In the genomic region with DNA sequence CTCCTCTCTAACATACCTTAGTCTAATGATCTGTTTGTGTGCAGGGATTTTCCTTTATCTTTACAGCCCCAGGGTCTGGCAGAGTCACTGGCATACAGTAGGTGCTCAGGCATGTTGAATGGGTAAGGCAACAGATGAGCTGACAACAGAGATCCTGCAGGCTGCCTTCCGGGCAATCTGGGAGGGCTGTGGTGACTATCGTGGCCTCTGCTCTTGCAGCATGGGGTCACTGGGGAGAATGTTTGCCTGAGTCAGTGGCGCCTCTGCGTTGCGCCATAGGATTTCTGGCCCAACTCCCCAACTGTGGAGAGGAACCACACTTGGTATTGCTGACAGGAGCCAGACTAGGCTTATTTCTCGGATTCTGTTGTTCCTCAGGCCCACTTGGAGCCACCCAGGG, we compare ENCODE assay signal across 8 cellular contexts.
A peak's percentile ranks its signal among the peaks of the same experiment; 100 is the strongest.
DNase-seq lines count a peak whose midpoint lies in the region; ATAC-seq and TF ChIP-seq lines count a peak whose summit lies in the region.

No MANE protein-coding gene starts in this region.

- no peak overlapping the region for H3K4me3 Mint-ChIP-seq in nephron

- no peaks in the 10 kb centered on the region for H3K36me3 ChIP-seq in esophagus squamous epithelium

- intact Hi-C loops in esophagus squamous epithelium (cut with DNase I), result loop anchor here (10.0 kb wide), 1 partner anchor 265 kb away; no protein-coding TSS in a partner anchor

- H3K9me3 ChIP-seq in esophagus squamous epithelium, result no peaks in the 10 kb centered on the region

- H3K36me3 Mint-ChIP-seq in nephron (ENCODE audit: low read depth), result no peaks in the 10 kb centered on the region

- 31 to 54% methylated on average over 2 to 5 of the region's 6 CpGs for WGBS in esophagus squamous epithelium, 2 donors

- TF ChIP-seq CTCF in AG10803 (conservative IDR thresholded peaks at IDR 0.05; ENCODE audit: low read length), result no peak
- no peak for TF ChIP-seq CTCF in esophagus squamous epithelium (IDR thresholded peaks at IDR 0.05)
- no peak for TF ChIP-seq CTCF in nephron (IDR thresholded peaks at IDR 0.05; ENCODE audit: unreplicated experiment in 3 of 3)

- H3K9me3 Mint-ChIP-seq in nephron, result no peaks in the 10 kb centered on the region

- TF ChIP-seq POLR2A in esophagus squamous epithelium (IDR thresholded peaks at IDR 0.05), result no peak

- no peak for ATAC-seq in GM19035 (IDR thresholded peaks at IDR 0.05; ENCODE audit: unreplicated experiment)

- peaks cover 11 to 61% (median 42%) of the 10 kb centered on the region in 3 donors for H3K4me1 ChIP-seq in esophagus squamous epithelium

- no peaks in the 10 kb centered on the region for H3K27me3 ChIP-seq in esophagus squamous epithelium

- peak overlapping the region in 2 of 3 experiments; percentile 51 to 68 for H3K27ac Mint-ChIP-seq in nephron

- no peak overlapping the region for H3K4me3 ChIP-seq in AG10803 (ENCODE audit: low read length)
- no peak overlapping the region for H3K4me3 ChIP-seq in esophagus squamous epithelium

- H3K4me1 Mint-ChIP-seq in nephron, result peaks cover 59% of the 10 kb centered on the region

- peaks cover 30% of the 10 kb centered on the region for H3K27me3 Mint-ChIP-seq in nephron (ENCODE audit: low read depth)

- peak overlapping the region; percentile 51 to 88 (median 68) for H3K27ac ChIP-seq in esophagus squamous epithelium

- peak; percentile 90 for DNase-seq in AG10803 (ENCODE audit: low read depth)
- peak; percentile 81 for DNase-seq in NOMO-1 treated with DMSO at 0.1 percent for 48 hours (lab: John Stamatoyannopoulos, UW; ENCODE audit: unreplicated experiment)
- DNase-seq in esophagus squamous epithelium (lab: John Stamatoyannopoulos, UW), result no peak
- no peak for DNase-seq in OCI-M2 (lab: John Stamatoyannopoulos, UW; ENCODE audit: unreplicated experiment)
- no peak for DNase-seq in hypothalamus (lab: John Stamatoyannopoulos, UW)
- no peak for DNase-seq in iPS-NIHi11 (ENCODE audit: low spot score)

Comparison
In these comparisons a context has a peak if more than half of its experiments do, and no peak if none do; other contexts are left out.
1. DNase-seq: peak in AG10803 (single experiment) and NOMO-1 treated with DMSO at 0.1 percent for 48 hours (single experiment); none in esophagus squamous epithelium (single experiment), OCI-M2 (single experiment), hypothalamus (0 of 51) and iPS-NIHi11 (single experiment).